9 cellular contexts compared by ENCODE assay signal in genomic region chr12:83389237-83389996, GRCh38.
A peak's percentile ranks its signal among the peaks of the same experiment; 100 is the strongest.
DNase-seq lines count a peak whose midpoint lies in the region; FAIRE-seq and TF ChIP-seq lines count a peak whose summit lies in the region.
"Had no signal": no experiment of that assay in that cellular context is flagged by ENCODE, and none has a peak within 500 bp of the region (broad histone marks: within the 10 kb centered on the region; RNA-seq: fewer than 3 reads in every experiment).

No MANE protein-coding gene starts in this region.

- TF ChIP-seq EP300 in stomach (IDR thresholded peaks at IDR 0.05) = no peak

- no peak for FAIRE-seq in bronchial epithelial cell (lab: Jason Lieb, UNC)

- no peaks in the 10 kb centered on the region for H3K9me3 ChIP-seq in stomach
- peaks cover 4% of the 10 kb centered on the region for H3K9me3 ChIP-seq in osteoblast (ENCODE audit: low read depth, low read length)

- H3K4me2 ChIP-seq in osteoblast (ENCODE audit: insufficient read depth, low read length) = no peak overlapping the region

- no peaks in the 10 kb centered on the region for H3K27me3 ChIP-seq in bronchial epithelial cell (ENCODE audit: control insufficient read depth, insufficient read depth, low read length)
- H3K27me3 ChIP-seq in stomach = no peaks in the 10 kb centered on the region
- H3K27me3 ChIP-seq in osteoblast (ENCODE audit: insufficient read depth, low read length) = no peaks in the 10 kb centered on the region

- no peaks in the 10 kb centered on the region for H3K36me3 ChIP-seq in bronchial epithelial cell (ENCODE audit: control insufficient read depth, insufficient read depth, low read length)
- no peaks in the 10 kb centered on the region for H3K36me3 ChIP-seq in stomach
- no peaks in the 10 kb centered on the region for H3K36me3 ChIP-seq in osteoblast (ENCODE audit: insufficient read depth, low read length)

- WGBS in stomach, 5 donors = 70 to 77% (median 73%) methylated on average over 16 of the region's 16 CpGs

- H2AFZ ChIP-seq in osteoblast (ENCODE audit: low read length) = no peak overlapping the region

- intact Hi-C loops in stomach (cut with DNase I; ENCODE audit: low total_unique reads) = no loop called here

- no peak for TF ChIP-seq POLR2A in stomach (IDR thresholded peaks at IDR 0.05)

- H3K4me3 ChIP-seq in LNCaP clone FGC (ENCODE audit: low read depth, low read length) = no peak overlapping the region
- H3K4me3 ChIP-seq in bronchial epithelial cell (ENCODE audit: low read depth, low read length) = no peak overlapping the region
- H3K4me3 ChIP-seq in stomach = no peak overlapping the region
- H3K4me3 ChIP-seq in osteoblast (ENCODE audit: insufficient read depth, low read length) = no peak overlapping the region

- H3K27ac ChIP-seq in stomach (no peak overlapping the region), osteoblast (ENCODE audit: low read depth, low read length) (no peak overlapping the region)

- no peaks in the 10 kb centered on the region for H3K79me2 ChIP-seq in osteoblast (ENCODE audit: insufficient read depth, low read length)

- no peaks in the 10 kb centered on the region for H4K20me1 ChIP-seq in osteoblast (ENCODE audit: insufficient read depth, low read length)

- peak; percentile 0 to 13 for DNase-seq in SHP77 (lab: John Stamatoyannopoulos, UW)
- no peak for DNase-seq in SHP77 treated with DMSO at 0.1 percent for 48 hours (lab: John Stamatoyannopoulos, UW)
- peak; percentile 10 for DNase-seq in LNCaP clone FGC (ENCODE audit: low read depth)
- no peak for DNase-seq in bronchial epithelial cell (ENCODE audit: low read depth)
- DNase-seq in pons (ENCODE audit: low spot score) = peak; percentile 49
- DNase-seq in activated CD4-positive, CD25-positive, alpha-beta regulatory T cell treated with anti-CD3 and anti-CD28 coated beads, Interleukin-2, amount 50 U/mL, for 72 hours = no peak
- DNase-seq in stomach = no peak
- DNase-seq in osteoblast (ENCODE audit: insufficient read length, low spot score, missing footprints) = no peak
- DNase-seq: effector CD8-positive, alpha-beta T cell had no signal

- peak; percentile 52 for TF ChIP-seq CTCF in LNCaP clone FGC (IDR thresholded peaks at IDR 0.05; ENCODE audit: control insufficient read depth, extremely low read depth, insufficient read depth)
- peak; percentile 42 for TF ChIP-seq CTCF in bronchial epithelial cell (IDR thresholded peaks at IDR 0.05; ENCODE audit: insufficient read depth, low read length, severe bottlenecking)
- no peak for TF ChIP-seq CTCF in stomach (IDR thresholded peaks at IDR 0.05)
- no peak for TF ChIP-seq CTCF in osteoblast (IDR thresholded peaks at IDR 0.05; ENCODE audit: extremely low read depth, low read depth, low read length)

- H3K4me1 ChIP-seq in stomach = no peaks in the 10 kb centered on the region
- no peaks in the 10 kb centered on the region for H3K4me1 ChIP-seq in osteoblast (ENCODE audit: insufficient read depth, low read length)

Comparison
In these comparisons a context has a peak if more than half of its experiments do, and no peak if none do; other contexts are left out.
1. DNase-seq: peak in SHP77 (2 of 2), LNCaP clone FGC (single experiment) and pons (single experiment); none in SHP77 treated with DMSO at 0.1 percent for 48 hours (single experiment), bronchial epithelial cell (single experiment), activated CD4-positive, CD25-positive, alpha-beta regulatory T cell treated with anti-CD3 and anti-CD28 coated beads, Interleukin-2, amount 50 U/mL, for 72 hours (single experiment), stomach (single experiment) and osteoblast (single experiment).
2. CTCF ChIP-seq: peak in LNCaP clone FGC (single experiment) and bronchial epithelial cell (single experiment); none in stomach (0 of 7) and osteoblast (single experiment).